22 cellular contexts compared by ENCODE assay signal in genomic region chr11:128843198-128843766, GRCh38. TPM values are rescaled to one million over a fixed set of nuclear protein-coding genes. Genes with fewer than 3 reads are reported as not detected.
A peak's percentile ranks its signal among the peaks of the same experiment; 100 is the strongest.
DNase-seq lines count a peak whose midpoint lies in the region; ATAC-seq, FAIRE-seq and TF ChIP-seq lines count a peak whose summit lies in the region.
"Had no signal": no experiment of that assay in that cellular context is flagged by ENCODE, and none has a peak within 500 bp of the region (broad histone marks: within the 10 kb centered on the region; RNA-seq: fewer than 3 reads in every experiment).

No MANE protein-coding gene starts in this region.

- H3K9me3 ChIP-seq in BLaER1 (no peaks in the 10 kb centered on the region), SU-DHL-6 (ENCODE audit: insufficient read depth, low read length) (no peaks in the 10 kb centered on the region), endothelial cell of umbilical vein (replicated peaks; ENCODE audit: control insufficient read depth, insufficient read depth, low read length) (no peaks in the 10 kb centered on the region), left lung (no peaks in the 10 kb centered on the region)
- H3K9me3 ChIP-seq: A549 had no signal

- dilution Hi-C loops in endothelial cell of umbilical vein (cut with MboI; ENCODE audit: extremely low pct_ligation_motif_present, low sequenced_read_pairs) = no loop called here

- no peaks in the 10 kb centered on the region for H3K27me3 ChIP-seq in BLaER1
- no peaks in the 10 kb centered on the region for H3K27me3 ChIP-seq in SU-DHL-6 (ENCODE audit: low read length)
- no peaks in the 10 kb centered on the region for H3K27me3 ChIP-seq in endothelial cell of umbilical vein (ENCODE audit: control insufficient read depth in 2 of 2, insufficient read depth in 2 of 2, low read length in 2 of 2)
- H3K27me3 ChIP-seq in left lung = no peaks in the 10 kb centered on the region

- POLR2A ChIA-PET in endothelial cell of umbilical vein (lab: Charles Lee) = interaction anchor here (1.1 kb wide), 1 partner anchor 138 kb away, joined by 4 read pairs; no protein-coding TSS in a partner anchor

- H3K79me2 ChIP-seq in SU-DHL-6 (ENCODE audit: insufficient read depth, low read length) (no peaks in the 10 kb centered on the region), endothelial cell of umbilical vein (ENCODE audit: control insufficient read depth, insufficient read depth, low read length) (no peaks in the 10 kb centered on the region)

- no peaks in the 10 kb centered on the region for H3K36me3 ChIP-seq in BLaER1
- H3K36me3 ChIP-seq in SU-DHL-6 (ENCODE audit: low read length) = no peaks in the 10 kb centered on the region
- no peaks in the 10 kb centered on the region for H3K36me3 ChIP-seq in endothelial cell of umbilical vein (ENCODE audit: control insufficient read depth in 2 of 2, extremely low read depth in 1 of 2, insufficient read depth in 2 of 2, low read length in 2 of 2)
- H3K36me3 ChIP-seq in left lung = no peaks in the 10 kb centered on the region

- DNase-seq in GM12891 (ENCODE audit: insufficient read length, low spot score) (no peak), endothelial cell of umbilical vein (ENCODE audit: low read depth, low spot score) (peak; percentile 71), left lung (no peak), caudate nucleus (lab: John Stamatoyannopoulos, UW) (no peak), Ammon's horn (ENCODE audit: low spot score) (no peak)
- DNase-seq: CD4-positive, alpha-beta memory T cell; GM23248; NCI-H187 treated with DMSO at 0.1 percent for 48 hours; NCI-H2171; NCI-H82; RPMI8226 had no signal

- H3K27ac ChIP-seq in BLaER1 = no peak overlapping the region
- H3K27ac ChIP-seq in SU-DHL-6 (ENCODE audit: low read depth, low read length) = peak overlapping the region; percentile 100
- no peak overlapping the region for H3K27ac ChIP-seq in endothelial cell of umbilical vein (ENCODE audit: insufficient read depth, low read depth, low read length)
- H3K27ac ChIP-seq in left lung = no peak overlapping the region
- no peak overlapping the region for H3K27ac ChIP-seq in caudate nucleus (ENCODE audit: low read depth, low read length)
- H3K27ac ChIP-seq: A549, GM23248 had no signal

- no peak for TF ChIP-seq CTCF in SU-DHL-6 (IDR thresholded peaks at IDR 0.05; ENCODE audit: insufficient read depth, low read length, poor library complexity, severe bottlenecking)
- TF ChIP-seq CTCF in endothelial cell of umbilical vein (IDR thresholded peaks at IDR 0.05; ENCODE audit: extremely low read depth in 1 of 2, insufficient read depth in 1 of 2, low read depth in 1 of 2, low read length in 2 of 2) = no peak
- no peak for TF ChIP-seq CTCF in left lung (IDR thresholded peaks at IDR 0.05)

- CTCF ChIA-PET in endothelial cell of umbilical vein (lab: Charles Lee) = interaction anchor here (0.8 to 1.7 kb wide), 3 partner anchors 12 to 67 kb away, joined by 3 to 5 read pairs (median 4); no protein-coding TSS in a partner anchor

- FAIRE-seq in GM12891 (lab: Jason Lieb, UNC) = peak; percentile 51
- FAIRE-seq in endothelial cell of umbilical vein (lab: Jason Lieb, UNC) = peak; percentile 49
- FAIRE-seq: A549, GM18507, HTR-8/SVneo, K562 had no signal

- H4K20me1 ChIP-seq in BLaER1 (no peaks in the 10 kb centered on the region), SU-DHL-6 (ENCODE audit: low read depth, low read length) (no peaks in the 10 kb centered on the region), endothelial cell of umbilical vein (replicated peaks; ENCODE audit: control insufficient read depth, extremely low read depth, insufficient read depth, low read length) (no peaks in the 10 kb centered on the region)

- peak overlapping the region; percentile 70 for H3K4me2 ChIP-seq in BLaER1
- peak overlapping the region; percentile 88 for H3K4me2 ChIP-seq in SU-DHL-6 (ENCODE audit: low read depth, low read length, poor library complexity, severe bottlenecking)
- H3K4me2 ChIP-seq in endothelial cell of umbilical vein (ENCODE audit: insufficient read depth, low read length) = peak overlapping the region; percentile 21
- H3K4me2 ChIP-seq: A549 had no signal

- no peak overlapping the region for H2AFZ ChIP-seq in SU-DHL-6 (ENCODE audit: low read depth, low read length, severe bottlenecking)
- no peak overlapping the region for H2AFZ ChIP-seq in endothelial cell of umbilical vein (ENCODE audit: low read depth, low read length)
- H2AFZ ChIP-seq: GM23248 had no signal

- BruUV-seq in endothelial cell of umbilical vein (replicated peaks; lab: Mats Ljungman, UMichigan) = no TSS peak

- H3F3A ChIP-seq in SU-DHL-6 (ENCODE audit: insufficient read depth) = peaks cover 35% of the 10 kb centered on the region

- ATAC-seq in left lung = no peak
- no peak for ATAC-seq in GM19452 (IDR thresholded peaks at IDR 0.05; ENCODE audit: unreplicated experiment)
- ATAC-seq: A549, HCT116, K562 had no signal

- intact Hi-C loops in endothelial cell of umbilical vein (cut with micrococcal nuclease) (loop anchor here (1.0 kb wide), 1 partner anchor 39 kb away; no protein-coding TSS in a partner anchor), left lung (cut with DNase I) (no loop called here)

- H3K4me3 ChIP-seq in BLaER1 (no peak overlapping the region), SU-DHL-6 (ENCODE audit: insufficient read depth, low read length, poor library complexity, severe bottlenecking) (no peak overlapping the region), endothelial cell of umbilical vein (replicated peaks in 1 of 3; ENCODE audit: insufficient read depth in 1 of 3, low read depth in 1 of 3, low read length in 3 of 3) (no peak overlapping the region), left lung (no peak overlapping the region)
- H3K4me3 ChIP-seq: A549, GM23248, K562 had no signal

- TF ChIP-seq POLR2A in GM12891 (IDR thresholded peaks at IDR 0.05; ENCODE audit: low read depth, low read length) (no peak), endothelial cell of umbilical vein (IDR thresholded peaks at IDR 0.05; ENCODE audit: low read depth, low read length) (no peak)

- H3K9ac ChIP-seq in BLaER1 (no peak overlapping the region), SU-DHL-6 (ENCODE audit: low read length) (peak overlapping the region; percentile 48), endothelial cell of umbilical vein (replicated peaks; ENCODE audit: extremely low read depth, insufficient read depth, low read length) (no peak overlapping the region)
- H3K9ac ChIP-seq: GM23248 had no signal

- no peaks in the 10 kb centered on the region for H3K9me1 ChIP-seq in endothelial cell of umbilical vein (replicated peaks; ENCODE audit: control insufficient read depth, extremely low read depth, insufficient read depth, low read length)

- H3K4me1 ChIP-seq in BLaER1 (peaks cover 60% of the 10 kb centered on the region), endothelial cell of umbilical vein (ENCODE audit: control insufficient read depth, extremely low read depth, insufficient read depth, low read length) (peaks cover 17% of the 10 kb centered on the region), left lung (peaks cover 0 to 5% of the 10 kb centered on the region in 2 donors)
- H3K4me1 ChIP-seq: A549 had no signal

- no peaks in the 10 kb centered on the region for H3K9me2 ChIP-seq in SU-DHL-6 (replicated peaks; ENCODE audit: insufficient read depth, low read length)

TF ChIP-seq in GM12891, 5 proteins besides CTCF, POLR2A, EP300 and RAD21:
- TF ChIP-seq TAF1 (IDR thresholded peaks at IDR 0.05; ENCODE audit: low read depth, low read length) = no peak
- TF ChIP-seq SPI1 (IDR thresholded peaks at IDR 0.05; ENCODE audit: low read depth, low read length) = peak; percentile 27; the same call in 1 of the 2 replicates
- TF ChIP-seq POLR2AphosphoS5 (IDR thresholded peaks at IDR 0.05; ENCODE audit: low read depth, low read length) = no peak

TF ChIP-seq in endothelial cell of umbilical vein, 7 proteins besides CTCF, POLR2A, EP300 and RAD21:
- TF ChIP-seq MAX (IDR thresholded peaks at IDR 0.05; ENCODE audit: insufficient read depth, insufficient read length) (no peak), JUN (IDR thresholded peaks at IDR 0.05; ENCODE audit: borderline replicate concordance, insufficient read depth, insufficient read length, low read depth) (no peak), EZH2 (IDR thresholded peaks at IDR 0.05; ENCODE audit: borderline replicate concordance, low read depth, low read length, severe bottlenecking) (no peak), MYC (IDR thresholded peaks at IDR 0.05; ENCODE audit: low read depth, low read length) (no peak), FOS (IDR thresholded peaks at IDR 0.05; ENCODE audit: borderline replicate concordance, insufficient read depth, low read length) (no peak), POLR2AphosphoS5 (IDR thresholded peaks at IDR 0.05; ENCODE audit: insufficient read depth, low read depth, low read length) (no peak), GATA2 (IDR thresholded peaks at IDR 0.05; ENCODE audit: insufficient read depth, insufficient read length, low read depth, low read length) (no peak)

RNA-seq across cellular contexts. Expression of gene KCNJ1, which starts 23.8 kb away (rescaled TPM):
- polyA plus RNA-seq in GM12891 (2012; ENCODE audit: low read depth, missing spikeins) = not detected
- total RNA-seq in endothelial cell of umbilical vein (not detected in 2 replicates), left lung (not detected)
- 0.03 TPM in 1 of 2 replicates, not detected in the other for polyA plus RNA-seq in endothelial cell of umbilical vein
- polyA plus RNA-seq in endothelial cell of umbilical vein (2011; cell fraction: cytosol; rRNA removed) = not detected in 2 replicates
- polyA plus RNA-seq in endothelial cell of umbilical vein (2011; cell fraction: nucleus; rRNA removed) = 0.04 and 0.11 TPM in 2 replicates
- not detected in 2 replicates for polyA plus RNA-seq in endothelial cell of umbilical vein (2012)
- polyA minus RNA-seq in endothelial cell of umbilical vein = 0.08 and 0.12 TPM in 2 replicates
- polyA minus RNA-seq in endothelial cell of umbilical vein (2011; cell fraction: cytosol; rRNA and poly(A)+ RNA removed) = not detected
- 0.10 TPM in 1 of 2 replicates, not detected in the other for polyA minus RNA-seq in endothelial cell of umbilical vein (2011; cell fraction: nucleus; rRNA and poly(A)+ RNA removed)
- total RNA-seq: Daoy, GM23248, K562, MCF 10A, NCI-H460 had no signal
- polyA plus RNA-seq: GM23248, K562 had no signal

RNA-seq across cellular contexts. Expression of gene KCNJ5, which starts 47.9 kb away (rescaled TPM):
- not detected for polyA plus RNA-seq in GM12891 (2012; ENCODE audit: low read depth, missing spikeins)
- total RNA-seq in endothelial cell of umbilical vein (0.13 and 0.14 TPM in 2 replicates), left lung (1 to 10 TPM; 3.8 to 5.0 TPM)
- 0.03 TPM in 1 of 2 replicates, not detected in the other for polyA plus RNA-seq in endothelial cell of umbilical vein
- polyA plus RNA-seq in endothelial cell of umbilical vein (2011; cell fraction: cytosol; rRNA removed) = 0.03 TPM in 1 of 2 replicates, not detected in the other
- polyA plus RNA-seq in endothelial cell of umbilical vein (2011; cell fraction: nucleus; rRNA removed) = 0.08 TPM in 1 of 2 replicates, not detected in the other
- not detected in 2 replicates for polyA plus RNA-seq in endothelial cell of umbilical vein (2012)
- not detected in 2 replicates for polyA minus RNA-seq in endothelial cell of umbilical vein
- polyA minus RNA-seq in endothelial cell of umbilical vein (2011; cell fraction: cytosol; rRNA and poly(A)+ RNA removed) = not detected
- polyA minus RNA-seq in endothelial cell of umbilical vein (2011; cell fraction: nucleus; rRNA and poly(A)+ RNA removed) = not detected in 2 replicates
- total RNA-seq: Daoy, MCF 10A, NCI-H460 had no signal
- polyA plus RNA-seq: CD4-positive, alpha-beta memory T cell; GM23248; K562 had no signal

Comparison
In these comparisons a context has a peak if more than half of its experiments do, and no peak if none do; other contexts are left out.
1. H3K4me2 ChIP-seq: peak in every context shown above with its lines; median percentile 88 in SU-DHL-6; 70 in BLaER1; 21 in endothelial cell of umbilical vein.